16 cellular contexts compared by ENCODE assay signal in the genomic region with DNA sequence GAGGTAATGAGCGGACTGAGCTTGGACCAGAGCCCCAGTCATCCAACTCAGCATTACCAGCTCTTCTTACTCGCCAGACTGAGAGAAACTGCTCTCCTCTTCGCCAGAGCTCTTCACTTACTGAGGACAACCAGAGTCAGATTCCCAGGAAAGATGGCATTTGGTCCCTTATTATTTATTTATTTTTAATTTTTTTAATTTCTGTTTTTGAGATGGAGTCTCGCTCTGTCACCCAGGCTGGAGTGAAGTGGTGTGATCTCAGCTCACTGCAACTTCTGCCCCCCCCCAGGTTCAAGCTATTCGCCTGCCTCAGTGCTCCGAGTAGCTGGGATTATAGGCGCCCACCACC. TPM values are rescaled to one million over a fixed set of nuclear protein-coding genes. Genes with fewer than 3 reads are reported as not detected.
A peak's percentile ranks its signal among the peaks of the same experiment; 100 is the strongest.
DNase-seq lines count a peak whose midpoint lies in the region; ATAC-seq, FAIRE-seq and TF ChIP-seq lines count a peak whose summit lies in the region.
"Had no signal": no experiment of that assay in that cellular context is flagged by ENCODE, and none has a peak within 500 bp of the region (broad histone marks: within the 10 kb centered on the region; RNA-seq: fewer than 3 reads in every experiment).

No MANE protein-coding gene starts in this region.

- H3K9me3 Mint-ChIP-seq in nephron, result no peaks in the 10 kb centered on the region
- H3K9me3 Mint-ChIP-seq in activated naive CD8-positive, alpha-beta T cell treated with anti-CD3 and anti-CD28 coated beads, Interleukin-2, amount 50 U/mL, for 24 hours, result no peaks in the 10 kb centered on the region
- H3K9me3 Mint-ChIP-seq: stimulated activated naive CD8-positive, alpha-beta T cell treated with anti-CD3 and anti-CD28 coated beads, Interleukin-15, amount 100 ng/mL, for 72 hours had no signal

- DNase-seq in HepG2 (ENCODE audit: low spot score) (no peak), right lobe of liver (no peak), 8988T (no peak), GM03348 (ENCODE audit: low spot score) (no peak), esophagus muscularis mucosa (ENCODE audit: extremely low spot score) (no peak)
- DNase-seq in activated naive CD8-positive, alpha-beta T cell treated with anti-CD3 and anti-CD28 coated beads, Interleukin-2, amount 50 U/mL, for 24 hours, result no peak
- DNase-seq: cortex of kidney had no signal

- in situ Hi-C loops in HepG2 (cut with HindIII; ENCODE audit: extremely low pct_ligation_motif_present, low pct_unique_long_range_greater_than_20kb), result loop anchor here (5.0 kb wide), 1 partner anchor 402 kb away; no protein-coding TSS in a partner anchor

- H3K27ac Mint-ChIP-seq in nephron, result peak overlapping the region in 1 of 3 experiments; percentile 14
- no peak overlapping the region for H3K27ac Mint-ChIP-seq in activated naive CD8-positive, alpha-beta T cell treated with anti-CD3 and anti-CD28 coated beads, Interleukin-2, amount 50 U/mL, for 24 hours
- H3K27ac Mint-ChIP-seq: stimulated activated naive CD8-positive, alpha-beta T cell treated with anti-CD3 and anti-CD28 coated beads, Interleukin-15, amount 100 ng/mL, for 72 hours had no signal

- peak overlapping the region; percentile 69 for H3K4me2 ChIP-seq in HepG2 (ENCODE audit: low read depth, low read length)

- POLR2A ChIA-PET in HepG2 (lab: Yijun Ruan, JAX), result interaction anchor here (1.1 to 1.4 kb wide), 3 partner anchors 9 to 175 kb away, joined by 4 to 9 read pairs (median 9); partner anchors contain the start of genes DEXI and NUBP1

- CTCF ChIA-PET in HepG2 (lab: Yijun Ruan, JAX; ENCODE audit: low intra/inter-chr PET ratio, low total read pairs), result interaction anchor here (1.0 to 2.6 kb wide), 2 partner anchors 182 to 404 kb away, joined by 6 to 19 read pairs; no protein-coding TSS in a partner anchor

- no TSS peak for BruUV-seq in HepG2 (replicated peaks; lab: Mats Ljungman, UMichigan)

- H3K36me3 ChIP-seq in HepG2 (replicated peaks in 1 of 2; ENCODE audit: control insufficient read depth in 1 of 2, insufficient read depth in 2 of 2, low read length in 2 of 2) (no peaks in the 10 kb centered on the region), right lobe of liver (no peaks in the 10 kb centered on the region), esophagus muscularis mucosa (peaks cover 0 to 5% (median under 1%) of the 10 kb centered on the region in 4 donors)
- H3K36me3 ChIP-seq: prostate gland, thyroid gland had no signal

- H3K4me3 ChIP-seq in HepG2 (replicated peaks in 1 of 3; ENCODE audit: insufficient read depth in 1 of 3, low read depth in 2 of 3, low read length in 3 of 3) (no peak overlapping the region), right lobe of liver (no peak overlapping the region), esophagus muscularis mucosa (no peak overlapping the region)
- H3K4me3 ChIP-seq: BLaER1 treated with 17β-estradiol and CSF1 and Interleukin-3, amounts not matched to agents 10 nM and 100 nM; hepatocyte; thyroid gland had no signal

- peak overlapping the region in 1 of 3 experiments; percentile 26 for H3K4me3 Mint-ChIP-seq in nephron
- no peak overlapping the region for H3K4me3 Mint-ChIP-seq in activated naive CD8-positive, alpha-beta T cell treated with anti-CD3 and anti-CD28 coated beads, Interleukin-2, amount 50 U/mL, for 24 hours
- H3K4me3 Mint-ChIP-seq: activated naive CD8-positive, alpha-beta T cell; stimulated activated naive CD8-positive, alpha-beta T cell treated with anti-CD3 and anti-CD28 coated beads, Interleukin-15, amount 100 ng/mL, for 72 hours had no signal

- peaks cover 5% of the 10 kb centered on the region for H3K36me3 Mint-ChIP-seq in nephron (ENCODE audit: low read depth)
- H3K36me3 Mint-ChIP-seq in activated naive CD8-positive, alpha-beta T cell treated with anti-CD3 and anti-CD28 coated beads, Interleukin-2, amount 50 U/mL, for 24 hours (ENCODE audit: low read depth), result peaks cover 6% of the 10 kb centered on the region

- TF ChIP-seq CTCF in HepG2 (CRISPR knock-in tag; IDR thresholded peaks at IDR 0.05) (no peak), right lobe of liver (IDR thresholded peaks at IDR 0.05) (no peak), VCaP (conservative IDR thresholded peaks at IDR 0.05) (peak; percentile 63), nephron (IDR thresholded peaks at IDR 0.05; ENCODE audit: unreplicated experiment in 3 of 3) (peak in 2 of 3 experiments; percentile 23 to 25), esophagus muscularis mucosa (IDR thresholded peaks at IDR 0.05) (no peak)

- no peak for FAIRE-seq in HepG2 (lab: Jason Lieb, UNC)
- FAIRE-seq: frontal cortex had no signal

- peaks cover 0 to 9% of the 10 kb centered on the region in 2 experiments; a peak in 1 of 5 replicates for H3K27me3 ChIP-seq in HepG2 (ENCODE audit: control insufficient read depth in 1 of 2, insufficient read depth in 2 of 2, low read length in 2 of 2)
- H3K27me3 ChIP-seq in right lobe of liver, result no peaks in the 10 kb centered on the region
- no peaks in the 10 kb centered on the region for H3K27me3 ChIP-seq in esophagus muscularis mucosa
- H3K27me3 ChIP-seq: BLaER1 treated with 17β-estradiol and CSF1 and Interleukin-3, amounts not matched to agents 10 nM and 100 nM; hepatocyte; thyroid gland had no signal

- peaks cover 48% of the 10 kb centered on the region for H3K4me1 ChIP-seq in HepG2 (ENCODE audit: insufficient read depth, low read length)
- H3K4me1 ChIP-seq in right lobe of liver, result peaks cover 0 to 41% (median 19%) of the 10 kb centered on the region in 4 donors
- peaks cover 41 to 53% (median 49%) of the 10 kb centered on the region in 4 donors for H3K4me1 ChIP-seq in esophagus muscularis mucosa
- H3K4me1 ChIP-seq: prostate gland had no signal

- H3K27me3 Mint-ChIP-seq in nephron (ENCODE audit: low read depth), result peaks cover 3% of the 10 kb centered on the region
- no peaks in the 10 kb centered on the region for H3K27me3 Mint-ChIP-seq in activated naive CD8-positive, alpha-beta T cell treated with anti-CD3 and anti-CD28 coated beads, Interleukin-2, amount 50 U/mL, for 24 hours
- H3K27me3 Mint-ChIP-seq: activated naive CD8-positive, alpha-beta T cell; stimulated activated naive CD8-positive, alpha-beta T cell treated with anti-CD3 and anti-CD28 coated beads, Interleukin-15, amount 100 ng/mL, for 72 hours had no signal

- WGBS in HepG2 (ENCODE audit: low lambda C conversion rate), result 40% methylated on average over 7 of the region's 7 CpGs
- 49% methylated on average over 6 of the region's 7 CpGs for WGBS in right lobe of liver (ENCODE audit: insufficient coverage, low coverage, low lambda C conversion rate, missing lambda C conversion rate)
- WGBS in esophagus muscularis mucosa, result 54% methylated on average over 7 of the region's 7 CpGs

- TF ChIP-seq RAD21 in HepG2 (CRISPR knock-in tag; IDR thresholded peaks at IDR 0.05), result no peak

- H3K9me3 ChIP-seq in HepG2 (ENCODE audit: low read length), result no peaks in the 10 kb centered on the region
- H3K9me3 ChIP-seq in right lobe of liver, result no peaks in the 10 kb centered on the region
- no peaks in the 10 kb centered on the region for H3K9me3 ChIP-seq in esophagus muscularis mucosa
- H3K9me3 ChIP-seq: BLaER1 treated with 17β-estradiol and CSF1 and Interleukin-3, amounts not matched to agents 10 nM and 100 nM; prostate gland; thyroid gland had no signal

- no peak overlapping the region for H3K9ac ChIP-seq in HepG2 (ENCODE audit: insufficient read depth, low read depth, low read length)

- no peak overlapping the region for H3K27ac ChIP-seq in HepG2 (ENCODE audit: extremely low read length, insufficient read depth, low read length)
- no peak overlapping the region for H3K27ac ChIP-seq in right lobe of liver
- no peak overlapping the region for H3K27ac ChIP-seq in VCaP
- H3K27ac ChIP-seq in esophagus muscularis mucosa (replicated peaks in 1 of 4), result peak overlapping the region in 1 of 4 donors; percentile 18
- H3K27ac ChIP-seq: prostate gland had no signal

- H4K20me1 ChIP-seq in HepG2 (ENCODE audit: insufficient read depth, low read length), result no peaks in the 10 kb centered on the region

- ATAC-seq in HepG2 (no peak), right lobe of liver (no peak)
- ATAC-seq in activated naive CD8-positive, alpha-beta T cell treated with anti-CD3 and anti-CD28 coated beads, Interleukin-2, amount 50 U/mL, for 24 hours, result no peak

- no peak for TF ChIP-seq EP300 in HepG2 (IDR thresholded peaks at IDR 0.05; ENCODE audit: low read depth in 2 of 2, low read length in 2 of 2)
- TF ChIP-seq EP300 in HepG2 (CRISPR knock-in tag; IDR thresholded peaks at IDR 0.05; ENCODE audit: borderline replicate concordance), result no peak
- no peak for TF ChIP-seq EP300 in esophagus muscularis mucosa (IDR thresholded peaks at IDR 0.05)

- H3K4me1 Mint-ChIP-seq in nephron, result peaks cover 30% of the 10 kb centered on the region
- peaks cover 22% of the 10 kb centered on the region for H3K4me1 Mint-ChIP-seq in activated naive CD8-positive, alpha-beta T cell treated with anti-CD3 and anti-CD28 coated beads, Interleukin-2, amount 50 U/mL, for 24 hours

- TF ChIP-seq POLR2A in HepG2 (IDR thresholded peaks at IDR 0.05; ENCODE audit: insufficient read depth in 1 of 2, low read depth in 2 of 2, low read length in 2 of 2) (no peak), right lobe of liver (IDR thresholded peaks at IDR 0.05) (no peak), esophagus muscularis mucosa (IDR thresholded peaks at IDR 0.05; ENCODE audit: low read depth) (no peak)

- intact Hi-C loops in HepG2 (cut with micrococcal nuclease; ENCODE audit: unreplicated experiment), result loop anchor here (1.0 kb wide), 1 partner anchor 26 kb away; no protein-coding TSS in a partner anchor
- intact Hi-C loops in right lobe of liver (cut with DNase I), result loop anchor here in 1 of 2 donors (10.0 kb wide), 1 partner anchor 154 kb away; no protein-coding TSS in a partner anchor
- intact Hi-C loops in esophagus muscularis mucosa (cut with DNase I), result loop anchor here (5.0 to 10.0 kb wide), 4 partner anchors 92 to 407 kb away; partner anchors contain the start of gene NUBP1

- no peaks in the 10 kb centered on the region for H3K79me2 ChIP-seq in HepG2 (ENCODE audit: insufficient read depth, low read length)
- H3K79me2 ChIP-seq: hepatocyte had no signal

- no peak overlapping the region for H2AFZ ChIP-seq in HepG2 (ENCODE audit: low read length)

RNA-seq across cellular contexts. Expression of gene DEXI, which starts 23.3 kb away (rescaled TPM):
- 57.9 and 70.4 TPM in 2 replicates for total RNA-seq in HepG2 (2016; rRNA removed; fragmentation: Illumina TruSeq; extraction: Trizol)
- total RNA-seq in HepG2 (2016; cell fraction: cytosol; rRNA removed; fragmentation: Illumina TruSeq; extraction: Trizol; ENCODE audit: low read depth), result 68.6 and 86.7 TPM in 2 replicates
- 54.1 and 71.8 TPM in 2 replicates for total RNA-seq in HepG2 (2016; cell fraction: insoluble cytoplasmic fraction; rRNA removed; fragmentation: Illumina TruSeq; extraction: Trizol)
- 117 and 144 TPM in 2 replicates for total RNA-seq in HepG2 (2016; cell fraction: membrane; rRNA removed; fragmentation: Illumina TruSeq; extraction: Trizol)
- total RNA-seq in HepG2 (2016; cell fraction: nucleus; rRNA removed; fragmentation: Illumina TruSeq; extraction: Trizol), result 35.4 and 46.3 TPM in 2 replicates
- 51.5 and 54.4 TPM in 2 replicates for polyA plus RNA-seq in HepG2 (2011; rRNA removed)
- 69.5 and 78.6 TPM in 2 replicates for polyA plus RNA-seq in HepG2 (2011; cell fraction: cytosol; rRNA removed)
- polyA plus RNA-seq in HepG2 (2011; cell fraction: nucleus; rRNA removed), result 40.4 and 50.2 TPM in 2 replicates
- 45.6 and 55.0 TPM in 2 replicates for polyA plus RNA-seq in HepG2 (2012)
- 70.9 and 88.4 TPM in 2 replicates for polyA plus RNA-seq in HepG2 (2016; cell fraction: cytosol; fragmentation: Illumina TruSeq; extraction: Trizol; ENCODE audit: low read depth)
- polyA plus RNA-seq in HepG2 (2016; cell fraction: insoluble cytoplasmic fraction; fragmentation: Illumina TruSeq; extraction: Trizol; ENCODE audit: low read depth), result 58.1 and 70.0 TPM in 2 replicates
- 120 and 124 TPM in 2 replicates for polyA plus RNA-seq in HepG2 (2016; cell fraction: membrane; fragmentation: Illumina TruSeq; extraction: Trizol; ENCODE audit: low read depth)
- 60.2 and 65.5 TPM in 2 replicates for polyA plus RNA-seq in HepG2 (2016; cell fraction: nucleus; fragmentation: Illumina TruSeq; extraction: Trizol; ENCODE audit: insufficient read depth, low read depth)
- polyA minus RNA-seq in HepG2 (2011; rRNA and poly(A)+ RNA removed; ENCODE audit: low replicate concordance), result 31.7 and 71.0 TPM in 2 replicates
- polyA minus RNA-seq in HepG2 (2011; cell fraction: cytosol; rRNA and poly(A)+ RNA removed), result 34.2 and 35.1 TPM in 2 replicates
- 24.7 and 27.7 TPM in 2 replicates for polyA minus RNA-seq in HepG2 (2011; cell fraction: nucleus; rRNA and poly(A)+ RNA removed)
- 10 to 100 TPM; 35.8 to 93.8 (median 54.1) TPM for total RNA-seq in right lobe of liver
- total RNA-seq in esophagus muscularis mucosa, result 100 to 1,000 TPM; 106 to 133 (median 125) TPM

RNA-seq across cellular contexts. Expression of gene CLEC16A, which starts 25.4 kb away (rescaled TPM):
- 10.3 and 13.6 TPM in 2 replicates for total RNA-seq in HepG2 (2016; rRNA removed; fragmentation: Illumina TruSeq; extraction: Trizol)
- 35.7 and 39.7 TPM in 2 replicates for total RNA-seq in HepG2 (2016; cell fraction: cytosol; rRNA removed; fragmentation: Illumina TruSeq; extraction: Trizol; ENCODE audit: low read depth)
- 10.6 and 12.8 TPM in 2 replicates for total RNA-seq in HepG2 (2016; cell fraction: insoluble cytoplasmic fraction; rRNA removed; fragmentation: Illumina TruSeq; extraction: Trizol)
- 14.4 and 15.9 TPM in 2 replicates for total RNA-seq in HepG2 (2016; cell fraction: membrane; rRNA removed; fragmentation: Illumina TruSeq; extraction: Trizol)
- total RNA-seq in HepG2 (2016; cell fraction: nucleus; rRNA removed; fragmentation: Illumina TruSeq; extraction: Trizol), result 17.5 and 18.7 TPM in 2 replicates
- polyA plus RNA-seq in HepG2 (2011; rRNA removed), result 8.5 and 9.5 TPM in 2 replicates
- 6.6 and 6.8 TPM in 2 replicates for polyA plus RNA-seq in HepG2 (2011; cell fraction: cytosol; rRNA removed)
- polyA plus RNA-seq in HepG2 (2011; cell fraction: nucleus; rRNA removed), result 17.0 and 19.5 TPM in 2 replicates
- polyA plus RNA-seq in HepG2 (2012), result 10.3 and 12.0 TPM in 2 replicates
- 1.7 and 1.9 TPM in 2 replicates for polyA plus RNA-seq in HepG2 (2016; cell fraction: cytosol; fragmentation: Illumina TruSeq; extraction: Trizol; ENCODE audit: low read depth)
- polyA plus RNA-seq in HepG2 (2016; cell fraction: insoluble cytoplasmic fraction; fragmentation: Illumina TruSeq; extraction: Trizol; ENCODE audit: low read depth), result 11.8 and 14.0 TPM in 2 replicates
- 3.4 and 4.4 TPM in 2 replicates for polyA plus RNA-seq in HepG2 (2016; cell fraction: membrane; fragmentation: Illumina TruSeq; extraction: Trizol; ENCODE audit: low read depth)
- 22.7 and 25.7 TPM in 2 replicates for polyA plus RNA-seq in HepG2 (2016; cell fraction: nucleus; fragmentation: Illumina TruSeq; extraction: Trizol; ENCODE audit: insufficient read depth, low read depth)
- 24.9 and 35.4 TPM in 2 replicates for polyA minus RNA-seq in HepG2 (2011; rRNA and poly(A)+ RNA removed; ENCODE audit: low replicate concordance)
- polyA minus RNA-seq in HepG2 (2011; cell fraction: cytosol; rRNA and poly(A)+ RNA removed), result 14.4 and 19.0 TPM in 2 replicates
- polyA minus RNA-seq in HepG2 (2011; cell fraction: nucleus; rRNA and poly(A)+ RNA removed), result 25.8 and 32.0 TPM in 2 replicates
- total RNA-seq in right lobe of liver, result 10 to 100 TPM; 15.2 to 25.9 (median 19.8) TPM
- 10 to 100 TPM; 22.3 to 34.7 (median 29.2) TPM for total RNA-seq in esophagus muscularis mucosa

RNA-seq across cellular contexts. Expression of gene CIITA, which starts 42.0 kb away (rescaled TPM):
- 0.09 and 0.11 TPM in 2 replicates for total RNA-seq in HepG2 (2016; rRNA removed; fragmentation: Illumina TruSeq; extraction: Trizol)
- total RNA-seq in HepG2 (2016; cell fraction: cytosol; rRNA removed; fragmentation: Illumina TruSeq; extraction: Trizol; ENCODE audit: low read depth), result 0.09 TPM in 1 of 2 replicates, not detected in the other
- total RNA-seq in HepG2 (2016; cell fraction: insoluble cytoplasmic fraction; rRNA removed; fragmentation: Illumina TruSeq; extraction: Trizol), result 0.10 and 0.13 TPM in 2 replicates
- 0.09 and 0.21 TPM in 2 replicates for total RNA-seq in HepG2 (2016; cell fraction: membrane; rRNA removed; fragmentation: Illumina TruSeq; extraction: Trizol)
- 0.19 TPM in 1 of 2 replicates, not detected in the other for total RNA-seq in HepG2 (2016; cell fraction: nucleus; rRNA removed; fragmentation: Illumina TruSeq; extraction: Trizol)
- polyA plus RNA-seq in HepG2 (2011; rRNA removed), result 0.05 and 0.08 TPM in 2 replicates
- 0.10 and 0.11 TPM in 2 replicates for polyA plus RNA-seq in HepG2 (2011; cell fraction: cytosol; rRNA removed)
- polyA plus RNA-seq in HepG2 (2011; cell fraction: nucleus; rRNA removed), result 0.28 and 0.47 TPM in 2 replicates
- 0.36 and 0.56 TPM in 2 replicates for polyA plus RNA-seq in HepG2 (2012)
- 0.11 and 0.14 TPM in 2 replicates for polyA plus RNA-seq in HepG2 (2016; cell fraction: cytosol; fragmentation: Illumina TruSeq; extraction: Trizol; ENCODE audit: low read depth)
- polyA plus RNA-seq in HepG2 (2016; cell fraction: insoluble cytoplasmic fraction; fragmentation: Illumina TruSeq; extraction: Trizol; ENCODE audit: low read depth), result 0.13 TPM in 1 of 2 replicates, not detected in the other
- polyA plus RNA-seq in HepG2 (2016; cell fraction: membrane; fragmentation: Illumina TruSeq; extraction: Trizol; ENCODE audit: low read depth), result 0.24 TPM in 1 of 2 replicates, not detected in the other
- 0.15 TPM in 1 of 2 replicates, not detected in the other for polyA plus RNA-seq in HepG2 (2016; cell fraction: nucleus; fragmentation: Illumina TruSeq; extraction: Trizol; ENCODE audit: insufficient read depth, low read depth)
- polyA minus RNA-seq in HepG2 (2011; rRNA and poly(A)+ RNA removed; ENCODE audit: low replicate concordance), result 0.06 and 1.5 TPM in 2 replicates
- 0.26 TPM in 1 of 2 replicates, not detected in the other for polyA minus RNA-seq in HepG2 (2011; cell fraction: cytosol; rRNA and poly(A)+ RNA removed)
- polyA minus RNA-seq in HepG2 (2011; cell fraction: nucleus; rRNA and poly(A)+ RNA removed), result 0.12 and 0.26 TPM in 2 replicates
- total RNA-seq in right lobe of liver, result 1 to 10 TPM in 5 of 6 experiments, under 1 TPM in 1; 0.95 to 6.4 (median 3.3) TPM
- total RNA-seq in esophagus muscularis mucosa, result 10 to 100 TPM in 1 of 4 donors, 1 to 10 TPM in 3; 6.8 to 11.2 (median 8.9) TPM
- total RNA-seq: hepatocyte had no signal

Comparison
In these comparisons a context has a peak if more than half of its experiments do, and no peak if none do; other contexts are left out.
1. CTCF ChIP-seq: peak in VCaP (single experiment) and nephron (2 of 3); none in HepG2 (single experiment), right lobe of liver (0 of 4) and esophagus muscularis mucosa (0 of 3).